In the genomic region with DNA sequence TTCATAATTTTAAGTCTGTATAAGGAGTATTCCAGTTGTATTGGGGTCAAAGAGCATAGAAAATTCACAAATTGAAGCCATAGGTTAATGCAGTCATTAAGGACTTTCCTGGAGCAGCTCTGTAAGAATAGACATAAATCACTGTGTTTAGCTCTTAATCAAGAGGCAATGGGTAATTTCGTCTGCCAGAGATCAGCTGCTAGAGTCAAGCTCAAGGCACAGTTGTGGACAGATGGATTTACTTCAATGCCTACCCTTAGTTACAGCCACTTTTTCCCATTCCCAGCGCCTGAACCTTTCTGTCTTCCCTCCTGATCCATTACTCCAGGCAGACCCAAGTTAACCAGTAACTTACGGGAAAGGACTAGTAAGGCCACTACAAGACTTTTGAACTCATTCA, we compare ENCODE assay signal across 20 cellular contexts. TPM values are rescaled to one million over a fixed set of nuclear protein-coding genes. Genes with fewer than 3 reads are reported as not detected.
DNase-seq lines count a peak whose midpoint lies in the region; ATAC-seq and TF ChIP-seq lines count a peak whose summit lies in the region.
"Had no signal": no experiment of that assay in that cellular context is flagged by ENCODE, and none has a peak within 500 bp of the region (broad histone marks: within the 10 kb centered on the region; RNA-seq: fewer than 3 reads in every experiment).

No MANE protein-coding gene starts in this region.

- no peaks in the 10 kb centered on the region for H3K9me3 ChIP-seq in BLaER1 treated with 17β-estradiol and CSF1 and Interleukin-3, amounts not matched to agents 10 nM and 100 nM (replicated peaks in 1 of 11)
- no peaks in the 10 kb centered on the region for H3K9me3 ChIP-seq in gastroesophageal sphincter

- 54 to 57% methylated on average over 3 of the region's 3 CpGs for WGBS in gastroesophageal sphincter (ENCODE audit: low coverage in 1 of 2), 2 donors

- H4K20me1 ChIP-seq in BLaER1 treated with 17β-estradiol and CSF1 and Interleukin-3, amounts not matched to agents 10 nM and 100 nM: no peaks in the 10 kb centered on the region

- TF ChIP-seq CTCF in gastroesophageal sphincter (IDR thresholded peaks at IDR 0.05): no peak

- no peak for TF ChIP-seq POLR2A in gastroesophageal sphincter (IDR thresholded peaks at IDR 0.05)

- no peaks in the 10 kb centered on the region for H3K27me3 ChIP-seq in BLaER1 treated with 17β-estradiol and CSF1 and Interleukin-3, amounts not matched to agents 10 nM and 100 nM
- no peaks in the 10 kb centered on the region for H3K27me3 ChIP-seq in gastroesophageal sphincter

- H3K9ac ChIP-seq in BLaER1 treated with 17β-estradiol and CSF1 and Interleukin-3, amounts not matched to agents 10 nM and 100 nM: peak overlapping the region in 4 of 11 experiments; percentile 20 to 49 (median 22); a peak in 5 of 22 replicates

- H3K4me3 ChIP-seq in BLaER1 treated with 17β-estradiol and CSF1 and Interleukin-3, amounts not matched to agents 10 nM and 100 nM: no peak overlapping the region
- no peak overlapping the region for H3K4me3 ChIP-seq in gastroesophageal sphincter

- ATAC-seq in gastroesophageal sphincter (no peak), GM18517 (IDR thresholded peaks at IDR 0.05; ENCODE audit: unreplicated experiment) (no peak), GM21576 (IDR thresholded peaks at IDR 0.05; ENCODE audit: unreplicated experiment) (no peak), Right ventricle myocardium superior (ENCODE audit: poor library complexity) (no peak)
- ATAC-seq: PC-3 had no signal

- intact Hi-C loops in Right ventricle myocardium superior (cut with DNase I): no loop called here

- TF ChIP-seq EP300 in gastroesophageal sphincter (IDR thresholded peaks at IDR 0.05): no peak

- H3K4me2 ChIP-seq in BLaER1 treated with 17β-estradiol and CSF1 and Interleukin-3, amounts not matched to agents 10 nM and 100 nM: peak overlapping the region in 8 of 11 experiments; percentile 33 to 75 (median 62); a peak in 15 of 22 replicates

- H3K4me1 ChIP-seq in BLaER1 treated with 17β-estradiol and CSF1 and Interleukin-3, amounts not matched to agents 10 nM and 100 nM: peaks cover 19 to 48% (median 26%) of the 10 kb centered on the region in 10 experiments
- peaks cover 0 to 87% (median 5%) of the 10 kb centered on the region in 3 donors for H3K4me1 ChIP-seq in gastroesophageal sphincter

- DNase-seq in SK-N-DZ (ENCODE audit: low spot score) (peak; percentile 87), renal cortical epithelial cell (ENCODE audit: low read depth) (peak; percentile 33), Right ventricle myocardium superior (no peak), NCI-H510A treated with DMSO at 0.1 percent for 48 hours (lab: John Stamatoyannopoulos, UW) (no peak)
- DNase-seq: AML-193, DMS79 treated with DMSO at 0.1 percent for 48 hours, H7, Kasumi-1, MM.1S, NCI-H1092 treated with DMSO at 0.1 percent for 48 hours, NCI-H2081, NCI-H524, PC-3, RPMI8226, SIG-M5 had no signal

- peak overlapping the region in 10 of 11 experiments; percentile 47 to 77 (median 62); a peak in 19 of 22 replicates for H3K27ac ChIP-seq in BLaER1 treated with 17β-estradiol and CSF1 and Interleukin-3, amounts not matched to agents 10 nM and 100 nM
- peak overlapping the region; percentile 18 to 86 (median 55) for H3K27ac ChIP-seq in gastroesophageal sphincter
- H3K27ac ChIP-seq: 22Rv1 had no signal

- H3K36me3 ChIP-seq in BLaER1 treated with 17β-estradiol and CSF1 and Interleukin-3, amounts not matched to agents 10 nM and 100 nM: peaks cover 20 to 90% (median 62%) of the 10 kb centered on the region in 11 experiments
- H3K36me3 ChIP-seq in gastroesophageal sphincter: peaks cover 0 to 86% of the 10 kb centered on the region in 2 donors

RNA-seq across cellular contexts. Expression of gene AGBL3, which starts 40.6 kb away (rescaled TPM):
- 4.0 and 8.7 TPM in 2 replicates for polyA plus RNA-seq in SK-N-DZ (2014; cell fraction: cytosol; rRNA removed)
- polyA plus RNA-seq in SK-N-DZ (2014; cell fraction: nucleus; rRNA removed): 4.7 and 6.4 TPM in 2 replicates
- total RNA-seq in gastroesophageal sphincter: 1 to 10 TPM in 3 of 4 donors, under 1 TPM in 1; 0.30 to 5.6 (median 3.1) TPM
- 2.3 and 3.6 TPM in 2 replicates for total RNA-seq in renal cortical epithelial cell
- total RNA-seq in Right ventricle myocardium superior: 1.2 TPM

Comparison
In these comparisons a context has a peak if more than half of its experiments do, and no peak if none do; other contexts are left out.
1. DNase-seq: peak in SK-N-DZ (single experiment) and renal cortical epithelial cell (single experiment); none in Right ventricle myocardium superior (single experiment) and NCI-H510A treated with DMSO at 0.1 percent for 48 hours (single experiment).